Comparison of ENCODE assay signal across 15 cellular contexts in genomic region chr1:202577381-202577780, GRCh38.
DNase-seq lines count a peak whose midpoint lies in the region; FAIRE-seq and TF ChIP-seq lines count a peak whose summit lies in the region.
"Had no signal": no experiment of that assay in that cellular context is flagged by ENCODE, and none has a peak within 500 bp of the region (broad histone marks: within the 10 kb centered on the region; RNA-seq: fewer than 3 reads in every experiment).

No MANE protein-coding gene starts in this region.

- H3K4me2 ChIP-seq in astrocyte (ENCODE audit: low read length): peak overlapping the region; percentile 45

- H3K79me2 ChIP-seq in astrocyte (ENCODE audit: insufficient read depth, low read length): no peaks in the 10 kb centered on the region

- DNase-seq in HFFc6 (peak; percentile 28), astrocyte (ENCODE audit: low read depth) (peak; percentile 72), T1000 (lab: John Stamatoyannopoulos, UW) (no peak), DMS153 (lab: John Stamatoyannopoulos, UW) (no peak), D341Med (ENCODE audit: low spot score) (no peak)
- no peak for DNase-seq in NK-92 treated with Interleukin-12 subunit alpha and Interleukin-12 subunit beta, amount 100 ng/mL, for 24 hours (lab: John Stamatoyannopoulos, UW)
- DNase-seq: activated CD4-positive, alpha-beta T cell treated with anti-CD3 and anti-CD28 coated beads, Interleukin-2, amount 10 ng/mL, durations not matched to agents 24 days and 14 days; activated effector memory CD4-positive, alpha-beta T cell treated with anti-CD3 and anti-CD28 coated beads, Interleukin-2, amount 50 U/mL, for 16 hours; COR-L47; NCI-H446; nephron progenitor cell; SIG-M5; stimulated activated CD4-positive, alpha-beta T cell treated with anti-CD3 and anti-CD28 coated beads, Interleukin-4, amount 100 ng/mL, for 24 hours had no signal

- peaks cover 17% of the 10 kb centered on the region; the same call in 1 of the 2 replicates for H3K36me3 Mint-ChIP-seq in HFFc6 (ENCODE audit: low read depth)
- peaks cover 9% of the 10 kb centered on the region for H3K36me3 Mint-ChIP-seq in astrocyte (ENCODE audit: low read depth, unreplicated experiment)

- no peak overlapping the region for H3K9ac ChIP-seq in astrocyte (ENCODE audit: low read length)
- no peak overlapping the region for H3K9ac ChIP-seq in iPS-18a (ENCODE audit: low read length)

- H4K20me1 ChIP-seq in astrocyte (ENCODE audit: insufficient read depth, low read length): no peaks in the 10 kb centered on the region

- peak overlapping the region; percentile 84 for H3K27ac Mint-ChIP-seq in HFFc6
- H3K27ac Mint-ChIP-seq in astrocyte (ENCODE audit: unreplicated experiment): no peak overlapping the region
- H3K27ac Mint-ChIP-seq: activated CD4-positive, alpha-beta T cell treated with anti-CD3 and anti-CD28 coated beads, Interleukin-2, amount 10 ng/mL, durations not matched to agents 24 days and 14 days; nephron progenitor cell had no signal

- H2AFZ ChIP-seq in astrocyte (ENCODE audit: low read depth, low read length): no peak overlapping the region

- H3K4me3 Mint-ChIP-seq in HFFc6 (peak overlapping the region; percentile 57), astrocyte (ENCODE audit: unreplicated experiment) (no peak overlapping the region)
- H3K4me3 Mint-ChIP-seq: activated CD4-positive, alpha-beta T cell treated with anti-CD3 and anti-CD28 coated beads, Interleukin-2, amount 10 ng/mL, durations not matched to agents 24 days and 14 days had no signal

- H3K9me3 Mint-ChIP-seq in HFFc6 (no peaks in the 10 kb centered on the region), astrocyte (ENCODE audit: unreplicated experiment) (peaks cover 2% of the 10 kb centered on the region)
- H3K9me3 Mint-ChIP-seq: activated CD4-positive, alpha-beta T cell treated with anti-CD3 and anti-CD28 coated beads, Interleukin-2, amount 10 ng/mL, durations not matched to agents 24 days and 14 days; nephron progenitor cell had no signal

- no peak for TF ChIP-seq CTCF in HFFc6 (IDR thresholded peaks at IDR 0.05)
- TF ChIP-seq CTCF in astrocyte (IDR thresholded peaks at IDR 0.05; ENCODE audit: insufficient read depth, low read depth, low read length): no peak

- H3K27me3 Mint-ChIP-seq in HFFc6 (ENCODE audit: insufficient read depth): no peaks in the 10 kb centered on the region; the same call in 1 of the 2 replicates
- peaks cover 3% of the 10 kb centered on the region for H3K27me3 Mint-ChIP-seq in astrocyte (ENCODE audit: low read depth, unreplicated experiment)
- H3K27me3 Mint-ChIP-seq: activated CD4-positive, alpha-beta T cell treated with anti-CD3 and anti-CD28 coated beads, Interleukin-2, amount 10 ng/mL, durations not matched to agents 24 days and 14 days had no signal

- no peaks in the 10 kb centered on the region for H3K36me3 ChIP-seq in astrocyte (ENCODE audit: insufficient read depth, low read length)
- no peaks in the 10 kb centered on the region for H3K36me3 ChIP-seq in iPS-18a (ENCODE audit: control insufficient read depth, low read depth, low read length)

- H3K4me3 ChIP-seq in astrocyte (ENCODE audit: insufficient read depth, low read depth, low read length): no peak overlapping the region
- H3K4me3 ChIP-seq in iPS-18a (ENCODE audit: low read length): peak overlapping the region; percentile 10
- H3K4me3 ChIP-seq in skin epidermis: no peak overlapping the region

- H3K27me3 ChIP-seq in astrocyte (ENCODE audit: insufficient read depth, low read length) (no peaks in the 10 kb centered on the region), iPS-18a (ENCODE audit: control insufficient read depth, insufficient read depth, low read length) (no peaks in the 10 kb centered on the region)

- H3K9me3 ChIP-seq in astrocyte (ENCODE audit: insufficient read depth, low read depth, low read length): no peaks in the 10 kb centered on the region
- H3K9me3 ChIP-seq in iPS-18a (ENCODE audit: control insufficient read depth, low read depth, low read length): no peaks in the 10 kb centered on the region

- FAIRE-seq in astrocyte (lab: Jason Lieb, UNC): no peak

- peaks cover 48% of the 10 kb centered on the region for H3K4me1 ChIP-seq in astrocyte (ENCODE audit: insufficient read depth, low read length)
- H3K4me1 ChIP-seq in iPS-18a (ENCODE audit: control insufficient read depth, low read depth, low read length): peaks cover 39% of the 10 kb centered on the region

- H3K4me1 Mint-ChIP-seq in HFFc6 (ENCODE audit: low read depth) (peaks cover 85% of the 10 kb centered on the region), astrocyte (ENCODE audit: low read depth, unreplicated experiment) (peaks cover 26% of the 10 kb centered on the region)
- H3K4me1 Mint-ChIP-seq: activated CD4-positive, alpha-beta T cell treated with anti-CD3 and anti-CD28 coated beads, Interleukin-2, amount 10 ng/mL, durations not matched to agents 24 days and 14 days had no signal

- H3K27ac ChIP-seq in astrocyte (ENCODE audit: low read depth, low read length) (peak overlapping the region; percentile 10), iPS-18a (ENCODE audit: low read length) (no peak overlapping the region), skin epidermis (peak overlapping the region in 16 of 21 experiments; percentile 8 to 75 (median 52))

Comparison
In these comparisons a context has a peak if more than half of its experiments do, and no peak if none do; other contexts are left out.
1. DNase-seq: peak in HFFc6 (single experiment) and astrocyte (single experiment); none in NK-92 treated with Interleukin-12 subunit alpha and Interleukin-12 subunit beta, amount 100 ng/mL, for 24 hours (single experiment), T1000 (single experiment), DMS153 (single experiment) and D341Med (single experiment).